In the genomic region with DNA sequence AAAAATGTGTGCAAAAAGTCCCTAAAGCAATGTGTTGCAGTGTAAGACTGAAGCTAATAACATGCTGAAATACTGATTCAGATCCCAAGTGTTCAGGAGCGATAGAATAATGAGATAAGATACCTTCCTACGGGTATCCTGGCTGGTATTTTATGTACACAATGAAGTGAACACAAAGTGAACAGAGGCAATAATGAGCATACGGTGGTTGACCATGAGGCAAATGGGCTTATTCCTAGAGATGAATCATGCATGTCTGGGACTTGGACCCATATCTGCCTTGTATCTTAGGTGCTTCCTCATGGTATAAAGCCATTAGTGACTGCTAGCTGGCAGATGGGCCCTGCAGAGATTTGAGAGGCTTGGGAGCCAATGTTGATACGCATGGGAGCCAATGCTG, we compare ENCODE assay signal across 24 cellular contexts.
"Had no signal": no experiment of that assay in that cellular context is flagged by ENCODE, and none has a peak within 500 bp of the region (broad histone marks: within the 10 kb centered on the region; RNA-seq: fewer than 3 reads in every experiment).

No MANE protein-coding gene starts in this region.

- H3K9me3 ChIP-seq: colonic mucosa, esophagus muscularis mucosa, gastroesophageal sphincter, heart left ventricle, lower lobe of right lung, mucosa of descending colon had no signal

- H3K36me3 Mint-ChIP-seq: immature natural killer cell, mesothelial cell of epicardium, naive B cell had no signal

- H3K27me3 ChIP-seq: colonic mucosa, esophagus muscularis mucosa, foreskin keratinocyte, gastroesophageal sphincter, heart left ventricle, hepatocyte had no signal

- H3K4me3 ChIP-seq: colonic mucosa, esophagus muscularis mucosa, gastroesophageal sphincter, heart left ventricle, hepatocyte, lower lobe of right lung, mucosa of descending colon had no signal

- H3K36me3 ChIP-seq: colonic mucosa, esophagus muscularis mucosa, gastroesophageal sphincter, heart left ventricle, lower lobe of right lung had no signal

- DNase-seq: colonic mucosa; cortex of kidney; effector CD8-positive, alpha-beta T cell; effector memory CD8-positive, alpha-beta T cell; foreskin keratinocyte; heart left ventricle; hypothalamus; immature natural killer cell; islet precursor cell; kidney; kidney glomerular epithelial cell; left colon; left ventricle myocardium superior; lower lobe of right lung; mesenchymal stem cell; mucosa of descending colon; naive B cell had no signal

- H3K27ac Mint-ChIP-seq: dendritic cell treated with granulocyte-macrophage colony-stimulating factor and Interleukin-4, amounts not matched to agents 40 ng/mL and 50 ng/mL, for 4 days; effector memory CD8-positive, alpha-beta T cell; immature natural killer cell; mesothelial cell of epicardium; naive B cell had no signal

- H3K27me3 Mint-ChIP-seq: dendritic cell treated with granulocyte-macrophage colony-stimulating factor and Interleukin-4, amounts not matched to agents 40 ng/mL and 50 ng/mL, for 4 days; effector memory CD8-positive, alpha-beta T cell; naive B cell had no signal

- H3K4me3 Mint-ChIP-seq: dendritic cell treated with granulocyte-macrophage colony-stimulating factor and Interleukin-4, amounts not matched to agents 40 ng/mL and 50 ng/mL, for 4 days; effector memory CD8-positive, alpha-beta T cell; immature natural killer cell; mesothelial cell of epicardium; naive B cell had no signal

- H3K9me3 Mint-ChIP-seq: dendritic cell treated with granulocyte-macrophage colony-stimulating factor and Interleukin-4, amounts not matched to agents 40 ng/mL and 50 ng/mL, for 4 days; mesothelial cell of epicardium had no signal

- H3K27ac ChIP-seq: colonic mucosa, esophagus muscularis mucosa, foreskin keratinocyte, gastroesophageal sphincter, heart left ventricle, hepatocyte, lower lobe of right lung had no signal

- H3K4me1 Mint-ChIP-seq: immature natural killer cell, naive B cell had no signal

- H3K4me1 ChIP-seq: colonic mucosa, lower lobe of right lung had no signal

- FAIRE-seq: endothelial cell of umbilical vein, frontal cortex, kidney had no signal
